30 cellular contexts compared by ENCODE assay signal in the genomic region with DNA sequence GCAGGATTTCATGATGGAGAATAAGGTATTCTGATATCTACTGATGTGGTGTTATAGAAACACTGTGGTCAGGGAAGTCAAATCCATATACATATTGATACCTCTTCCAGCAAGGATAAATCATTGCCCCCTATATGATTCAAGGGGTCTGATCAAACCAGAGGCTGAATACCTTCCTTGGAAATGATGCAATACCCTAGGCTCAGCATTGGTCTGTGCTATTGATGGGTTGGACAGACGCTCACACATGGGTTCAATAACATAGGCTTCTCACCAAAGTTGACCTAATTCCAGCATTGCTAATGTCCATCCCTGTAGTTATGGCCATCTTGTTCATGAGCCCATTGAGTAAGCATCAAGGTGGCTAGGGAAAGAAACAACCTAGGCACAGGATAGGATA.
"Had no signal": no experiment of that assay in that cellular context is flagged by ENCODE, and none has a peak within 500 bp of the region (broad histone marks: within the 10 kb centered on the region; RNA-seq: fewer than 3 reads in every experiment).

No MANE protein-coding gene starts in this region.

- H3K36me3 Mint-ChIP-seq: activated CD4-positive, alpha-beta memory T cell treated with anti-CD3 and anti-CD28 coated beads for 36 hours; activated CD8-positive, alpha-beta memory T cell treated with anti-CD3 and anti-CD28 coated beads, Interleukin-2, amount 10 ng/mL, durations not matched to agents 7 days and 5 days; activated naive CD4-positive, alpha-beta T cell treated with anti-CD3 and anti-CD28 coated beads, Interleukin-2, amount 50 U/mL, for 24 hours; activated naive CD8-positive, alpha-beta T cell treated with anti-CD3 and anti-CD28 coated beads, Interleukin-2, amount 10 ng/mL, durations not matched to agents 7 days and 5 days had no signal

- FAIRE-seq: colon had no signal

- H3K9me3 Mint-ChIP-seq: activated CD4-positive, alpha-beta memory T cell treated with anti-CD3 and anti-CD28 coated beads for 36 hours; activated CD4-positive, alpha-beta T cell treated with anti-CD3 and anti-CD28 coated beads, Interleukin-2, amount 10 ng/mL, durations not matched to agents 24 days and 14 days; activated naive CD4-positive, alpha-beta T cell treated with anti-CD3 and anti-CD28 coated beads for 36 hours; activated naive CD4-positive, alpha-beta T cell treated with anti-CD3 and anti-CD28 coated beads, Interleukin-2, amount 50 U/mL, for 24 hours; activated naive CD8-positive, alpha-beta T cell treated with anti-CD3 and anti-CD28 coated beads, Interleukin-2, amount 10 ng/mL, durations not matched to agents 7 days and 5 days; activated T-helper 1 cell treated with anti-CD3 and anti-CD28 coated beads, Interleukin-12 subunit alpha, Interleukin-12 subunit beta, Interleukin-2, Interleukin-4 antibody, amounts not matched to agents 30 ng/mL and 10 ng/mL and 1 ng/mL, durations not matched to agents 14 hours and 24 hours and 36 hours; activated T-helper 2 cell treated with anti-CD3 and anti-CD28 coated beads, Interferon-gamma antibody, Interleukin-2, Interleukin-4, amounts not matched to agents 10 μg/mL and 5 μg/mL and 100 μg/mL, durations not matched to agents 14 hours and 24 hours and 36 hours; effector memory CD8-positive, alpha-beta T cell had no signal

- H3K27me3 ChIP-seq: ascending aorta, brain microvascular endothelial cell, esophagus muscularis mucosa, foreskin keratinocyte, gastrocnemius medialis, heart left ventricle had no signal

- H3K9me3 ChIP-seq: ascending aorta, esophagus muscularis mucosa, gastrocnemius medialis, heart left ventricle had no signal

- H3K4me3 ChIP-seq: ascending aorta, esophagus muscularis mucosa, gastrocnemius medialis, heart left ventricle had no signal

- H3K27ac ChIP-seq: ascending aorta, brain microvascular endothelial cell, esophagus muscularis mucosa, foreskin keratinocyte, gastrocnemius medialis, heart left ventricle had no signal

- H3K4me3 Mint-ChIP-seq: activated CD4-positive, alpha-beta memory T cell treated with anti-CD3 and anti-CD28 coated beads for 36 hours; activated CD4-positive, alpha-beta T cell treated with anti-CD3 and anti-CD28 coated beads for 36 hours; activated CD4-positive, alpha-beta T cell treated with anti-CD3 and anti-CD28 coated beads, Interleukin-2, amount 10 ng/mL, durations not matched to agents 24 days and 14 days; activated CD8-positive, alpha-beta memory T cell treated with anti-CD3 and anti-CD28 coated beads, Interleukin-2, amount 10 ng/mL, durations not matched to agents 7 days and 5 days; activated CD8-positive, alpha-beta T cell treated with anti-CD3 and anti-CD28 coated beads, Interleukin-2, amount 10 ng/mL, durations not matched to agents 7 days and 5 days; activated naive CD4-positive, alpha-beta T cell treated with anti-CD3 and anti-CD28 coated beads for 36 hours; activated naive CD4-positive, alpha-beta T cell treated with anti-CD3 and anti-CD28 coated beads, Interleukin-2, amount 50 U/mL, for 24 hours; activated naive CD8-positive, alpha-beta T cell treated with anti-CD3 and anti-CD28 coated beads, Interleukin-2, amount 10 ng/mL, durations not matched to agents 7 days and 5 days; activated T-helper 1 cell treated with anti-CD3 and anti-CD28 coated beads, Interleukin-12 subunit alpha, Interleukin-12 subunit beta, Interleukin-2, Interleukin-4 antibody, amounts not matched to agents 30 ng/mL and 10 ng/mL and 1 ng/mL, durations not matched to agents 14 hours and 24 hours and 36 hours; effector memory CD8-positive, alpha-beta T cell had no signal

- H3K4me1 ChIP-seq: ascending aorta, foreskin keratinocyte, gastrocnemius medialis had no signal

- H3K27ac Mint-ChIP-seq: activated CD4-positive, alpha-beta memory T cell treated with anti-CD3 and anti-CD28 coated beads for 36 hours; activated CD4-positive, alpha-beta T cell treated with anti-CD3 and anti-CD28 coated beads for 36 hours; activated CD4-positive, alpha-beta T cell treated with anti-CD3 and anti-CD28 coated beads, Interleukin-2, amount 10 ng/mL, durations not matched to agents 24 days and 14 days; activated CD8-positive, alpha-beta memory T cell treated with anti-CD3 and anti-CD28 coated beads, Interleukin-2, amount 10 ng/mL, durations not matched to agents 7 days and 5 days; activated CD8-positive, alpha-beta T cell treated with anti-CD3 and anti-CD28 coated beads, Interleukin-2, amount 10 ng/mL, durations not matched to agents 7 days and 5 days; activated naive CD4-positive, alpha-beta T cell treated with anti-CD3 and anti-CD28 coated beads for 36 hours; activated naive CD4-positive, alpha-beta T cell treated with anti-CD3 and anti-CD28 coated beads, Interleukin-2, amount 50 U/mL, for 24 hours; activated naive CD8-positive, alpha-beta T cell treated with anti-CD3 and anti-CD28 coated beads, Interleukin-2, amount 10 ng/mL, durations not matched to agents 7 days and 5 days; activated T-helper 1 cell treated with anti-CD3 and anti-CD28 coated beads, Interleukin-12 subunit alpha, Interleukin-12 subunit beta, Interleukin-2, Interleukin-4 antibody, amounts not matched to agents 30 ng/mL and 10 ng/mL and 1 ng/mL, durations not matched to agents 14 hours and 24 hours and 36 hours; activated T-helper 2 cell treated with anti-CD3 and anti-CD28 coated beads, Interferon-gamma antibody, Interleukin-2, Interleukin-4, amounts not matched to agents 10 μg/mL and 5 μg/mL and 100 μg/mL, durations not matched to agents 14 hours and 24 hours and 36 hours; effector memory CD8-positive, alpha-beta T cell had no signal

- H3K4me1 Mint-ChIP-seq: activated CD4-positive, alpha-beta T cell treated with anti-CD3 and anti-CD28 coated beads for 36 hours; activated CD4-positive, alpha-beta T cell treated with anti-CD3 and anti-CD28 coated beads, Interleukin-2, amount 10 ng/mL, durations not matched to agents 24 days and 14 days; activated CD8-positive, alpha-beta memory T cell treated with anti-CD3 and anti-CD28 coated beads, Interleukin-2, amount 10 ng/mL, durations not matched to agents 7 days and 5 days; activated naive CD4-positive, alpha-beta T cell treated with anti-CD3 and anti-CD28 coated beads, Interleukin-2, amount 50 U/mL, for 24 hours; activated naive CD8-positive, alpha-beta T cell treated with anti-CD3 and anti-CD28 coated beads, Interleukin-2, amount 10 ng/mL, durations not matched to agents 7 days and 5 days had no signal

- H3K36me3 ChIP-seq: ascending aorta, brain microvascular endothelial cell, esophagus muscularis mucosa, gastrocnemius medialis, heart left ventricle had no signal

- ATAC-seq: activated CD4-positive, alpha-beta T cell treated with anti-CD3 and anti-CD28 coated beads for 36 hours; activated CD8-positive, alpha-beta memory T cell treated with anti-CD3 and anti-CD28 coated beads, Interleukin-2, amount 10 ng/mL, durations not matched to agents 7 days and 5 days; activated CD8-positive, alpha-beta T cell treated with anti-CD3 and anti-CD28 coated beads, Interleukin-2, amount 10 ng/mL, durations not matched to agents 7 days and 5 days; effector memory CD8-positive, alpha-beta T cell; gastrocnemius medialis; heart left ventricle had no signal

- DNase-seq: activated CD4-positive, alpha-beta memory T cell treated with anti-CD3 and anti-CD28 coated beads for 36 hours; activated CD4-positive, alpha-beta T cell treated with anti-CD3 and anti-CD28 coated beads for 36 hours; activated CD4-positive, alpha-beta T cell treated with anti-CD3 and anti-CD28 coated beads, Interleukin-2, amount 10 ng/mL, durations not matched to agents 24 days and 14 days; activated CD4-positive, CD25-positive, alpha-beta regulatory T cell; activated CD4-positive, CD25-positive, alpha-beta regulatory T cell treated with anti-CD3 and anti-CD28 coated beads, Interleukin-2, amount 50 U/mL, for 72 hours; activated CD8-positive, alpha-beta memory T cell treated with anti-CD3 and anti-CD28 coated beads, Interleukin-2, amount 10 ng/mL, durations not matched to agents 7 days and 5 days; activated CD8-positive, alpha-beta memory T cell treated with anti-CD3 and anti-CD28 coated beads, Interleukin-2, amount 50 U/mL, for 4 hours; activated CD8-positive, alpha-beta T cell treated with anti-CD3 and anti-CD28 coated beads, Interleukin-2, amount 10 ng/mL, durations not matched to agents 7 days and 5 days; activated effector memory CD4-positive, alpha-beta T cell treated with anti-CD3 and anti-CD28 coated beads, Interleukin-2, amount 50 U/mL, for 16 hours; activated naive CD4-positive, alpha-beta T cell treated with anti-CD3 and anti-CD28 coated beads for 36 hours; activated naive CD8-positive, alpha-beta T cell treated with anti-CD3 and anti-CD28 coated beads, Interleukin-2, amount 10 ng/mL, durations not matched to agents 7 days and 5 days; activated T-cell treated with anti-CD3 and anti-CD28 coated beads, Interleukin-2, amount 50 U/mL, for 1 hour; activated T-cell treated with anti-CD3 and anti-CD28 coated beads, Interleukin-2, amount 50 U/mL, for 48 hours; brain microvascular endothelial cell; caudate nucleus; cortex of kidney; effector CD4-positive, alpha-beta T cell; effector memory CD8-positive, alpha-beta T cell; erythroblast; gastrocnemius medialis; glutamatergic neuron; heart left ventricle; T-helper 2 cell had no signal
